Comparison of ENCODE assay signal across 25 cellular contexts in genomic region chr1:210074904-210075303, GRCh38.
DNase-seq lines count a peak whose midpoint lies in the region; ATAC-seq, FAIRE-seq and TF ChIP-seq lines count a peak whose summit lies in the region.
"Had no signal": no experiment of that assay in that cellular context is flagged by ENCODE, and none has a peak within 500 bp of the region (broad histone marks: within the 10 kb centered on the region; RNA-seq: fewer than 3 reads in every experiment).

No MANE protein-coding gene starts in this region.

- H3F3A ChIP-seq in GM23338 (replicated peaks; ENCODE audit: low read depth), result no peaks in the 10 kb centered on the region

- no peaks in the 10 kb centered on the region for H4K20me1 ChIP-seq in GM23338 (replicated peaks; ENCODE audit: insufficient read depth)
- no peaks in the 10 kb centered on the region for H4K20me1 ChIP-seq in H9 (ENCODE audit: control insufficient read depth, insufficient read depth, insufficient read length)
- H4K20me1 ChIP-seq in H1 (replicated peaks in 1 of 2; ENCODE audit: control insufficient read depth in 1 of 2, insufficient read depth in 2 of 2, low read length in 2 of 2), result no peaks in the 10 kb centered on the region
- H4K20me1 ChIP-seq in osteoblast (ENCODE audit: insufficient read depth, low read length), result no peaks in the 10 kb centered on the region

- POLR2A ChIA-PET in H1 (lab: Charles Lee; ENCODE audit: partially characterized antibody), result no interaction called here

- no peak overlapping the region for H3K4ac ChIP-seq in H9 (ENCODE audit: low read depth, low read length)
- H3K4ac ChIP-seq in H1 (replicated peaks; ENCODE audit: insufficient read length, low read depth, low read length), result no peak overlapping the region

- H3K56ac ChIP-seq in H9 (ENCODE audit: insufficient read length, low read depth, low read length) (no peak overlapping the region), H1 (replicated peaks; ENCODE audit: insufficient read length, low read depth, low read length) (no peak overlapping the region)

- H3K14ac ChIP-seq in H9 (ENCODE audit: insufficient read depth, low read length) (no peak overlapping the region; the same call in 1 of the 2 replicates), H1 (ENCODE audit: insufficient read length) (no peak overlapping the region)

- peak; percentile 6 for DNase-seq in GM23338 (ENCODE audit: low spot score)
- DNase-seq in H9, result no peak
- DNase-seq in H1 (ENCODE audit: low read depth in 1 of 2, low spot score in 2 of 2), result no peak
- peak; percentile 10 for DNase-seq in osteoblast (ENCODE audit: insufficient read length, low spot score, missing footprints)
- DNase-seq in NCI-H2081 treated with DMSO at 0.1 percent for 48 hours (lab: John Stamatoyannopoulos, UW), result no peak
- DNase-seq in globus pallidus (ENCODE audit: low spot score), result no peak
- no peak for DNase-seq in MG63
- DNase-seq: C1 segment of cervical spinal cord; Caco-2; CD4-positive, alpha-beta memory T cell; DMS79 treated with DMSO at 0.1 percent for 48 hours; GF-D8; HFFc6; NCI-H1048; NCI-H1417; NCI-H1694; NCI-H2029 treated with DMSO at 0.1 percent for 48 hours; NCI-H446; NCI-H524 treated with DMSO at 0.1 percent for 48 hours; NCI-H774 had no signal

- peak overlapping the region; percentile 81 for H3K27ac Mint-ChIP-seq in GM23338
- H3K27ac Mint-ChIP-seq in H9, result peak overlapping the region in 2 of 3 experiments; percentile 59 to 94; a peak in 4 of 7 replicates
- H3K27ac Mint-ChIP-seq: HFFc6 had no signal

- TF ChIP-seq POLR2A in H1 (IDR thresholded peaks at IDR 0.05; ENCODE audit: control extremely low read depth in 1 of 2, low read depth in 2 of 2, low read length in 2 of 2), result no peak

- no peak overlapping the region for H2BK5ac ChIP-seq in H9 (ENCODE audit: insufficient read length, low read length)
- H2BK5ac ChIP-seq in H1 (ENCODE audit: low read depth, low read length), result no peak overlapping the region; the same call in 1 of the 2 replicates

- H2AFZ ChIP-seq in GM23338, result no peak overlapping the region
- no peak overlapping the region for H2AFZ ChIP-seq in H9 (ENCODE audit: low read length)
- no peak overlapping the region for H2AFZ ChIP-seq in H1 (ENCODE audit: low read length)
- H2AFZ ChIP-seq in osteoblast (ENCODE audit: low read length), result no peak overlapping the region

- H2BK120ac ChIP-seq in H9 (ENCODE audit: low read depth, low read length, poor library complexity, severe bottlenecking) (no peak overlapping the region), H1 (replicated peaks; ENCODE audit: low read depth, low read length) (no peak overlapping the region)

- H3K27ac ChIP-seq in GM23338 (ENCODE audit: low read depth) (no peak overlapping the region), H9 (ENCODE audit: insufficient read length, low read depth, low read length) (no peak overlapping the region), H1 (ENCODE audit: low read depth, low read length) (no peak overlapping the region), osteoblast (ENCODE audit: low read depth, low read length) (no peak overlapping the region)
- H3K27ac ChIP-seq: KMS-11, SJCRH30 had no signal

- H3K9me3 Mint-ChIP-seq in GM23338 (no peaks in the 10 kb centered on the region), H9 (peaks cover 9 to 14% of the 10 kb centered on the region in 2 experiments; a peak in 4 of 5 replicates)
- H3K9me3 Mint-ChIP-seq: HFFc6 had no signal

- H3K9me3 ChIP-seq in H9 (ENCODE audit: control insufficient read depth, low read depth, low read length) (no peaks in the 10 kb centered on the region), H1 (ENCODE audit: insufficient read depth in 2 of 2, low read depth in 1 of 2, low read length in 1 of 2) (peaks cover 0 to 5% of the 10 kb centered on the region in 2 experiments; a peak in 3 of 4 replicates), osteoblast (ENCODE audit: low read depth, low read length) (no peaks in the 10 kb centered on the region), MG63 (no peaks in the 10 kb centered on the region)
- H3K9me3 ChIP-seq: SJCRH30 had no signal

- H4K8ac ChIP-seq in H9 (replicated peaks; ENCODE audit: insufficient read length, low read depth, low read length), result no peak overlapping the region
- no peak overlapping the region for H4K8ac ChIP-seq in H1 (ENCODE audit: extremely low read depth, insufficient read depth, low read length)

- no peak overlapping the region for H3T11ph ChIP-seq in H9 (ENCODE audit: low read length)

- H3K27me3 ChIP-seq in GM23338 (ENCODE audit: insufficient read depth) (no peaks in the 10 kb centered on the region), H9 (ENCODE audit: insufficient read depth, low read length) (no peaks in the 10 kb centered on the region), H1 (replicated peaks in 1 of 4; ENCODE audit: control insufficient read depth in 3 of 4, extremely low read depth in 1 of 4, insufficient read depth in 3 of 4, low read length in 3 of 4) (no peaks in the 10 kb centered on the region), osteoblast (ENCODE audit: insufficient read depth, low read length) (no peaks in the 10 kb centered on the region), MG63 (0 out of 2 replicates have a peak, but pooled peaks cover 3% of the 10 kb centered on the region)

- H2BK20ac ChIP-seq in H9 (ENCODE audit: low read depth, low read length, poor library complexity, severe bottlenecking) (no peak overlapping the region), H1 (ENCODE audit: low read length) (no peak overlapping the region)

- no peak overlapping the region for H4K5ac ChIP-seq in H9 (ENCODE audit: insufficient read length, low read depth, low read length)
- H4K5ac ChIP-seq in H1 (ENCODE audit: insufficient read length, low read depth, low read length), result no peak overlapping the region

- peaks cover 6% of the 10 kb centered on the region for H3K27me3 Mint-ChIP-seq in GM23338 (ENCODE audit: insufficient read depth, low read depth, poor library complexity)
- no peaks in the 10 kb centered on the region for H3K27me3 Mint-ChIP-seq in H9 (ENCODE audit: low read depth)

- no peak overlapping the region for H4K91ac ChIP-seq in H9 (ENCODE audit: insufficient read length, low read depth, low read length)
- H4K91ac ChIP-seq in H1 (replicated peaks; ENCODE audit: insufficient read length, low read length), result peak overlapping the region; percentile 34

- H3K23ac ChIP-seq in H9 (ENCODE audit: insufficient read length, low read depth, low read length) (no peak overlapping the region), H1 (ENCODE audit: insufficient read length) (no peak overlapping the region)

- TF ChIP-seq CTCF in GM23338 (conservative IDR thresholded peaks at IDR 0.05; ENCODE audit: low read depth in 2 of 2) (no peak), H9 (conservative IDR thresholded peaks at IDR 0.05) (no peak), H1 (IDR thresholded peaks at IDR 0.05; ENCODE audit: control extremely low read depth in 1 of 3, insufficient read depth in 1 of 3, low read depth in 1 of 3, low read length in 3 of 3) (no peak), osteoblast (IDR thresholded peaks at IDR 0.05; ENCODE audit: extremely low read depth, low read depth, low read length) (no peak)

- H3K4me3 ChIP-seq in GM23338 (no peak overlapping the region), H1 (ENCODE audit: extremely low read depth in 1 of 4, insufficient read depth in 2 of 4, low read depth in 3 of 4, low read length in 4 of 4) (no peak overlapping the region), osteoblast (ENCODE audit: insufficient read depth, low read length) (no peak overlapping the region), MG63 (no peak overlapping the region)
- H3K4me3 ChIP-seq: SJCRH30 had no signal

- H3K36me3 ChIP-seq in GM23338 (ENCODE audit: insufficient read depth) (no peaks in the 10 kb centered on the region), H1 (ENCODE audit: control insufficient read depth in 2 of 4, insufficient read depth in 4 of 4, low read length in 3 of 4) (peaks cover 0 to 7% (median 0%) of the 10 kb centered on the region in 4 experiments; a peak in 2 of 8 replicates), osteoblast (ENCODE audit: insufficient read depth, low read length) (no peaks in the 10 kb centered on the region), MG63 (no peaks in the 10 kb centered on the region)
- H3K36me3 ChIP-seq: SJCRH30 had no signal

- H3K4me1 Mint-ChIP-seq in GM23338, result peaks cover 26% of the 10 kb centered on the region
- peaks cover 26 to 31% of the 10 kb centered on the region in 2 experiments for H3K4me1 Mint-ChIP-seq in H9
- H3K4me1 Mint-ChIP-seq: CD4-positive, alpha-beta memory T cell had no signal

- H3K23me2 ChIP-seq in H9 (ENCODE audit: insufficient read length, low read depth, low read length, poor library complexity, severe bottlenecking) (no peaks in the 10 kb centered on the region), H1 (ENCODE audit: low read depth, low read length) (no peaks in the 10 kb centered on the region)

- H2BK12ac ChIP-seq in H9 (ENCODE audit: insufficient read length, low read depth, low read length), result no peak overlapping the region
- H2BK12ac ChIP-seq in H1 (ENCODE audit: low read depth, low read length), result peak overlapping the region; percentile 95

- no peak overlapping the region for H2AK5ac ChIP-seq in H9 (ENCODE audit: insufficient read length, low read length)
- peak overlapping the region; percentile 79; the same call in 1 of the 2 replicates for H2AK5ac ChIP-seq in H1 (ENCODE audit: low read depth, low read length)

- H2BK15ac ChIP-seq in H9 (ENCODE audit: low read depth, low read length), result no peak overlapping the region
- no peak overlapping the region for H2BK15ac ChIP-seq in H1 (ENCODE audit: low read length)

- no peak for TF ChIP-seq EP300 in H1 (IDR thresholded peaks at IDR 0.05; ENCODE audit: borderline replicate concordance in 1 of 2, low read depth in 2 of 2, low read length in 2 of 2)

- H3K18ac ChIP-seq in H9 (ENCODE audit: insufficient read length, low read depth, low read length) (no peak overlapping the region), H1 (ENCODE audit: extremely low read depth, low read length) (peak overlapping the region; percentile 81)

- no peaks in the 10 kb centered on the region for H3K9me2 ChIP-seq in GM23338 (ENCODE audit: insufficient read depth)

- H3K4me1 ChIP-seq in GM23338 (ENCODE audit: insufficient read depth) (peaks cover 24% of the 10 kb centered on the region), H9 (ENCODE audit: insufficient read depth, low read length) (no peaks in the 10 kb centered on the region), H1 (replicated peaks in 1 of 4; ENCODE audit: control insufficient read depth in 3 of 4, insufficient read depth in 4 of 4, low read length in 3 of 4) (peaks cover 0 to 9% (median 2%) of the 10 kb centered on the region in 4 experiments; a peak in 3 of 7 replicates), osteoblast (ENCODE audit: insufficient read depth, low read length) (no peaks in the 10 kb centered on the region)
- H3K4me1 ChIP-seq: Caco-2, SJCRH30 had no signal

- CTCF ChIA-PET in H1 (lab: Charles Lee; ENCODE audit: partially characterized antibody), result no interaction called here

- H3K79me1 ChIP-seq in H9 (ENCODE audit: insufficient read depth, low read depth, low read length, poor library complexity, severe bottlenecking) (no peaks in the 10 kb centered on the region), H1 (ENCODE audit: low read depth, low read length) (no peaks in the 10 kb centered on the region)

- TF ChIP-seq RAD21 in H1 (IDR thresholded peaks at IDR 0.05 in 1 of 2, conservative IDR thresholded peaks at IDR 0.05 in 1 of 2; ENCODE audit: low read depth in 2 of 2, low read length in 2 of 2), result no peak

- no peak; the same call in 2 of the 3 replicates for ATAC-seq in GM23338

- H3K79me2 ChIP-seq in GM23338 (replicated peaks; ENCODE audit: insufficient read depth) (no peaks in the 10 kb centered on the region), H9 (ENCODE audit: insufficient read depth, low read length) (no peaks in the 10 kb centered on the region), H1 (ENCODE audit: control insufficient read depth in 1 of 2, insufficient read depth in 2 of 2, low read length in 2 of 2) (no peaks in the 10 kb centered on the region), osteoblast (ENCODE audit: insufficient read depth, low read length) (no peaks in the 10 kb centered on the region)

- no CpG with 5 or more reads among the region's 16 CpGs for WGBS in H9 (ENCODE audit: extremely low coverage, insufficient read length, low lambda C conversion rate)
- 89% methylated on average over 15 of the region's 16 CpGs; no CpG with 5 or more reads in 1 of the 2 experiments for WGBS in H1 (ENCODE audit: extremely low coverage in 1 of 2, insufficient coverage in 1 of 2, insufficient read length in 1 of 2, insufficient replicate concordance in 2 of 2, low coverage in 1 of 2, low lambda C conversion rate in 2 of 2, missing lambda C conversion rate in 1 of 2), 2 experiments

- H3K9ac ChIP-seq in H9 (ENCODE audit: extremely low read depth, insufficient read length, low read length) (no peak overlapping the region), H1 (replicated peaks in 1 of 4; ENCODE audit: extremely low read depth in 1 of 4, low read depth in 3 of 4, low read length in 3 of 4) (no peak overlapping the region)
- H3K9ac ChIP-seq: KMS-11 had no signal

- H3K4me3 Mint-ChIP-seq in GM23338 (no peak overlapping the region), H9 (no peak overlapping the region)
- H3K4me3 Mint-ChIP-seq: CD4-positive, alpha-beta memory T cell; HFFc6 had no signal

- no peak for FAIRE-seq in H1 (lab: Jason Lieb, UNC)
- FAIRE-seq: GM12891, H54, RCC 7860 had no signal

- H3K4me2 ChIP-seq in GM23338 (no peak overlapping the region), H9 (ENCODE audit: insufficient read depth, insufficient read length, low read length) (no peak overlapping the region), H1 (ENCODE audit: insufficient read depth in 1 of 2, low read depth in 2 of 2, low read length in 2 of 2) (no peak overlapping the region), osteoblast (ENCODE audit: insufficient read depth, low read length) (no peak overlapping the region)
- H3K4me2 ChIP-seq: KMS-11 had no signal

- H3K36me3 Mint-ChIP-seq in GM23338 (ENCODE audit: low read depth) (peaks cover 12% of the 10 kb centered on the region), H9 (ENCODE audit: insufficient read depth in 1 of 3, low read depth in 3 of 3) (peaks cover 13 to 22% (median 19%) of the 10 kb centered on the region in 3 experiments)
- H3K36me3 Mint-ChIP-seq: CD4-positive, alpha-beta memory T cell had no signal

Comparison
In these comparisons a context has a peak if more than half of its experiments do, and no peak if none do; other contexts are left out.
1. DNase-seq: peak in GM23338 (single experiment) and osteoblast (single experiment); none in H9 (single experiment), H1 (0 of 2), NCI-H2081 treated with DMSO at 0.1 percent for 48 hours (single experiment), globus pallidus (single experiment) and MG63 (single experiment).